Comparison of ENCODE assay signal across 39 cellular contexts in genomic region chr2:158207354-158207753, GRCh38.
"Had no signal": no experiment of that assay in that cellular context is flagged by ENCODE, and none has a peak within 500 bp of the region (broad histone marks: within the 10 kb centered on the region; RNA-seq: fewer than 3 reads in every experiment).

No MANE protein-coding gene starts in this region.

- H3K27me3 ChIP-seq: adrenal gland, ascending aorta, body of pancreas, brain microvascular endothelial cell, breast epithelium, cardiac muscle cell had no signal

- H3K4me1 ChIP-seq: adrenal gland, ascending aorta, body of pancreas, breast epithelium had no signal

- H3K27me3 Mint-ChIP-seq: activated T-helper 17 cell treated with anti-CD3 and anti-CD28 coated beads, Interleukin-2, amount 50 U/mL, for 72 hours; brain had no signal

- H3K27ac Mint-ChIP-seq: activated naive CD4-positive, alpha-beta T cell treated with anti-CD3 and anti-CD28 coated beads for 36 hours; activated naive CD4-positive, alpha-beta T cell treated with anti-CD3 and anti-CD28 coated beads, Interleukin-2, amount 10 ng/mL, durations not matched to agents 7 days and 5 days; activated naive CD4-positive, alpha-beta T cell treated with anti-CD3 and anti-CD28 coated beads, Interleukin-2, amount 50 U/mL, for 24 hours; activated naive CD4-positive, alpha-beta T cell treated with anti-CD3 and anti-CD28 coated beads, Interleukin-2, amount 50 U/mL, for 72 hours; activated naive CD8-positive, alpha-beta T cell; activated naive CD8-positive, alpha-beta T cell treated with anti-CD3 and anti-CD28 coated beads for 36 hours; activated naive CD8-positive, alpha-beta T cell treated with anti-CD3 and anti-CD28 coated beads, Interleukin-2, amount 10 ng/mL, durations not matched to agents 7 days and 5 days; activated naive CD8-positive, alpha-beta T cell treated with anti-CD3 and anti-CD28 coated beads, Interleukin-2, amount 50 U/mL, for 24 hours; activated T-cell treated with anti-CD3 and anti-CD28 coated beads, Interleukin-2, amount 50 U/mL, for 24 hours; activated T-cell treated with anti-CD3 and anti-CD28 coated beads, Interleukin-2, amount 50 U/mL, for 72 hours; activated T-helper 1 cell treated with anti-CD3 and anti-CD28 coated beads, Interleukin-12 subunit alpha, Interleukin-12 subunit beta, Interleukin-2, Interleukin-4 antibody, amounts not matched to agents 30 ng/mL and 10 ng/mL and 1 ng/mL, durations not matched to agents 14 hours and 24 hours and 36 hours; activated T-helper 17 cell treated with anti-CD3 and anti-CD28 coated beads, Interleukin-2, amount 50 U/mL, for 72 hours; activated T-helper 2 cell treated with anti-CD3 and anti-CD28 coated beads, Interferon-gamma antibody, Interleukin-2, Interleukin-4, amounts not matched to agents 10 μg/mL and 5 μg/mL and 100 μg/mL, durations not matched to agents 14 hours and 24 hours and 36 hours; brain had no signal

- H3K9me3 ChIP-seq: adrenal gland, ascending aorta, body of pancreas, breast epithelium had no signal

- H3K4me3 Mint-ChIP-seq: activated naive CD4-positive, alpha-beta T cell treated with anti-CD3 and anti-CD28 coated beads for 36 hours; activated naive CD4-positive, alpha-beta T cell treated with anti-CD3 and anti-CD28 coated beads, Interleukin-2, amount 10 ng/mL, durations not matched to agents 7 days and 5 days; activated naive CD4-positive, alpha-beta T cell treated with anti-CD3 and anti-CD28 coated beads, Interleukin-2, amount 50 U/mL, for 24 hours; activated naive CD8-positive, alpha-beta T cell; activated naive CD8-positive, alpha-beta T cell treated with anti-CD3 and anti-CD28 coated beads for 36 hours; activated naive CD8-positive, alpha-beta T cell treated with anti-CD3 and anti-CD28 coated beads, Interleukin-2, amount 10 ng/mL, durations not matched to agents 7 days and 5 days; activated naive CD8-positive, alpha-beta T cell treated with anti-CD3 and anti-CD28 coated beads, Interleukin-2, amount 50 U/mL, for 24 hours; activated T-cell treated with anti-CD3 and anti-CD28 coated beads, Interleukin-2, amount 50 U/mL, for 24 hours; activated T-cell treated with anti-CD3 and anti-CD28 coated beads, Interleukin-2, amount 50 U/mL, for 4 hours; activated T-cell treated with anti-CD3 and anti-CD28 coated beads, Interleukin-2, amount 50 U/mL, for 72 hours; activated T-helper 1 cell treated with anti-CD3 and anti-CD28 coated beads, Interleukin-12 subunit alpha, Interleukin-12 subunit beta, Interleukin-2, Interleukin-4 antibody, amounts not matched to agents 30 ng/mL and 10 ng/mL and 1 ng/mL, durations not matched to agents 14 hours and 24 hours and 36 hours; activated T-helper 17 cell treated with anti-CD3 and anti-CD28 coated beads, Interleukin-2, amount 50 U/mL, for 72 hours; brain; central memory CD8-positive, alpha-beta T cell had no signal

- ATAC-seq: activated naive CD4-positive, alpha-beta T cell treated with anti-CD3 and anti-CD28 coated beads, Interleukin-2, amount 50 U/mL, for 72 hours; activated naive CD8-positive, alpha-beta T cell treated with anti-CD3 and anti-CD28 coated beads, Interleukin-2, amount 50 U/mL, for 24 hours; activated T-cell treated with anti-CD3 and anti-CD28 coated beads, Interleukin-2, amount 50 U/mL, for 4 hours; activated T-cell treated with anti-CD3 and anti-CD28 coated beads, Interleukin-2, amount 50 U/mL, for 72 hours; activated T-helper 17 cell treated with anti-CD3 and anti-CD28 coated beads, Interleukin-2, amount 50 U/mL, for 72 hours; body of pancreas had no signal

- H3K4me1 Mint-ChIP-seq: activated naive CD4-positive, alpha-beta T cell treated with anti-CD3 and anti-CD28 coated beads, Interleukin-2, amount 10 ng/mL, durations not matched to agents 7 days and 5 days; activated naive CD4-positive, alpha-beta T cell treated with anti-CD3 and anti-CD28 coated beads, Interleukin-2, amount 50 U/mL, for 24 hours; activated naive CD8-positive, alpha-beta T cell treated with anti-CD3 and anti-CD28 coated beads, Interleukin-2, amount 50 U/mL, for 24 hours; activated T-helper 17 cell treated with anti-CD3 and anti-CD28 coated beads, Interleukin-2, amount 50 U/mL, for 72 hours; central memory CD8-positive, alpha-beta T cell had no signal

- H3K9me3 Mint-ChIP-seq: activated naive CD4-positive, alpha-beta T cell treated with anti-CD3 and anti-CD28 coated beads for 36 hours; activated naive CD4-positive, alpha-beta T cell treated with anti-CD3 and anti-CD28 coated beads, Interleukin-2, amount 10 ng/mL, durations not matched to agents 7 days and 5 days; activated naive CD4-positive, alpha-beta T cell treated with anti-CD3 and anti-CD28 coated beads, Interleukin-2, amount 50 U/mL, for 24 hours; activated naive CD4-positive, alpha-beta T cell treated with anti-CD3 and anti-CD28 coated beads, Interleukin-2, amount 50 U/mL, for 72 hours; activated naive CD8-positive, alpha-beta T cell treated with anti-CD3 and anti-CD28 coated beads for 36 hours; activated naive CD8-positive, alpha-beta T cell treated with anti-CD3 and anti-CD28 coated beads, Interleukin-2, amount 10 ng/mL, durations not matched to agents 7 days and 5 days; activated naive CD8-positive, alpha-beta T cell treated with anti-CD3 and anti-CD28 coated beads, Interleukin-2, amount 50 U/mL, for 24 hours; activated T-cell treated with anti-CD3 and anti-CD28 coated beads, Interleukin-2, amount 50 U/mL, for 24 hours; activated T-cell treated with anti-CD3 and anti-CD28 coated beads, Interleukin-2, amount 50 U/mL, for 4 hours; activated T-cell treated with anti-CD3 and anti-CD28 coated beads, Interleukin-2, amount 50 U/mL, for 72 hours; activated T-helper 1 cell treated with anti-CD3 and anti-CD28 coated beads, Interleukin-12 subunit alpha, Interleukin-12 subunit beta, Interleukin-2, Interleukin-4 antibody, amounts not matched to agents 30 ng/mL and 10 ng/mL and 1 ng/mL, durations not matched to agents 14 hours and 24 hours and 36 hours; activated T-helper 17 cell treated with anti-CD3 and anti-CD28 coated beads, Interleukin-2, amount 50 U/mL, for 72 hours; activated T-helper 2 cell treated with anti-CD3 and anti-CD28 coated beads, Interferon-gamma antibody, Interleukin-2, Interleukin-4, amounts not matched to agents 10 μg/mL and 5 μg/mL and 100 μg/mL, durations not matched to agents 14 hours and 24 hours and 36 hours; central memory CD8-positive, alpha-beta T cell had no signal

- FAIRE-seq: astrocyte, bronchial epithelial cell had no signal

- H3K27ac ChIP-seq: adrenal gland, ascending aorta, body of pancreas, brain microvascular endothelial cell, breast epithelium, cardiac muscle cell had no signal

- H3K36me3 ChIP-seq: adrenal gland, ascending aorta, brain microvascular endothelial cell, breast epithelium, cardiac muscle cell had no signal

- DNase-seq: activated effector memory CD4-positive, alpha-beta T cell treated with anti-CD3 and anti-CD28 coated beads, Interleukin-2, amount 50 U/mL, for 16 hours; activated effector memory CD4-positive, alpha-beta T cell treated with Interleukin-2 at 50 U/mL for 16 hours; activated gamma-delta T cell; activated gamma-delta T cell treated with Interleukin-2 at 50 U/mL for 16 hours; activated naive CD4-positive, alpha-beta T cell; activated naive CD4-positive, alpha-beta T cell treated with anti-CD3 and anti-CD28 coated beads for 36 hours; activated naive CD4-positive, alpha-beta T cell treated with anti-CD3 and anti-CD28 coated beads, Interleukin-2, amount 10 ng/mL, durations not matched to agents 7 days and 5 days; activated naive CD4-positive, alpha-beta T cell treated with anti-CD3 and anti-CD28 coated beads, Interleukin-2, amount 50 U/mL, for 16 hours; activated naive CD4-positive, alpha-beta T cell treated with Interleukin-2 at 50 U/mL for 16 hours; activated naive CD8-positive, alpha-beta T cell treated with anti-CD3 and anti-CD28 coated beads for 36 hours; activated naive CD8-positive, alpha-beta T cell treated with anti-CD3 and anti-CD28 coated beads, Interleukin-2, amount 10 ng/mL, durations not matched to agents 7 days and 5 days; activated naive CD8-positive, alpha-beta T cell treated with anti-CD3 and anti-CD28 coated beads, Interleukin-2, amount 50 U/mL, for 24 hours; activated T-cell treated with anti-CD3 and anti-CD28 coated beads, Interleukin-2, amount 50 U/mL, for 24 hours; activated T-cell treated with anti-CD3 and anti-CD28 coated beads, Interleukin-2, amount 50 U/mL, for 4 hours; activated T-cell treated with anti-CD3 and anti-CD28 coated beads, Interleukin-2, amount 50 U/mL, for 48 hours; activated T-cell treated with anti-CD3 and anti-CD28 coated beads, Interleukin-2, amount 50 U/mL, for 72 hours; adrenal gland; amniotic stem cell; amygdala; anterior cingulate cortex; aorta; body of pancreas; brain microvascular endothelial cell; caudate nucleus; central memory CD4-positive, alpha-beta T cell; cerebellar nuclear complex had no signal

- H3K4me3 ChIP-seq: adrenal gland, ascending aorta, body of pancreas, breast epithelium, cardiac muscle cell had no signal

- H3K36me3 Mint-ChIP-seq: activated naive CD4-positive, alpha-beta T cell treated with anti-CD3 and anti-CD28 coated beads, Interleukin-2, amount 10 ng/mL, durations not matched to agents 7 days and 5 days; activated naive CD4-positive, alpha-beta T cell treated with anti-CD3 and anti-CD28 coated beads, Interleukin-2, amount 50 U/mL, for 24 hours; activated naive CD4-positive, alpha-beta T cell treated with anti-CD3 and anti-CD28 coated beads, Interleukin-2, amount 50 U/mL, for 72 hours; activated naive CD8-positive, alpha-beta T cell; activated naive CD8-positive, alpha-beta T cell treated with anti-CD3 and anti-CD28 coated beads for 36 hours; activated naive CD8-positive, alpha-beta T cell treated with anti-CD3 and anti-CD28 coated beads, Interleukin-2, amount 10 ng/mL, durations not matched to agents 7 days and 5 days; brain had no signal
